ENCODE assay signal across 8 cellular contexts in the genomic region with DNA sequence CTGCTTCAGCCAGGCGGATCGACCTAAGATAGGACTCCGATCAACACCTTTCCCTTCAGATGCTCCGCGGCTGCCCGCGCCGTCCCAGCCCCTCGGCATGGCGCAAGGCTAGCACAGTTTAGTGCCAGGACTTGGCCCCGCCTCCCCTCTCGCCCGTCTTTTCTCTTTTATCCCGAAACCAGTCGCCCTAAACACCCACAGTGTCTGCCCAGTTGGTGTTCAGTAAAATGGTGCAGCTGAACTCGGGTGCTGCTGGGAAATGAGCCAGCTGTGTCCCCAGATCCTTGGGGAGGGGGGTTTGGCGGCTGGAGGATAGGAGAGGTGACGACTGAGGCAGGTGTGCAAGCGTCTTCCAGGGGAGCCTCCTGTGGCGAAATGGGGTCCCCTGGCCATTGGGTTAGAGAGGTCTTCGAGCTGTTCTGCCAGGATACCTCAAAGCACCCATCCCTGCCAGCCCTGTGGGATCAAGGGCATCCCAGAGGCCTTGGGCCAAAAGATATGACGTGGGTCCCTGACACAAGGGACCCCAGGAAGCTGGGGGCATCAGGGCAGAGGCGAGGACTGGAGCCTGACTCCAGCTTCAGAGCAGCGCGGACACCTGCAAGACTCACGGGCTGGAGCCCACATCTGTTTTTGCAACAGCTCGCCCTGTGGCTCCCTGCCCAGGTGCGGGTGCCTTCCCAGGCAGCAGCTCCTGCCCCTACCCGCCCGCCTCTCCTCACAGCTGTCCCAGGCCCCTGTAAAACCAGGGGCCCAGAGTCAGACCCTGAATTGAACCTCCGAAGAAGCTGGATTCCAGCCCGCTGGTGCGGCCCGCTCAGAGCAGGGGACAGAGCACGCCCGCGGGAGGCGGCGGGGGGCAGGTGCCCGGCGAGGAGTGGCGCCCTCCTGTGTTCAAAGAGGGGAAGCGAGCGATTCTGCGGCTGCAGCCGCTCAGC.
DNase-seq lines count a peak whose midpoint lies in the region; ATAC-seq, FAIRE-seq and TF ChIP-seq lines count a peak whose summit lies in the region.

No MANE protein-coding gene starts in this region.

- no peak for TF ChIP-seq POLR2A in H54 (IDR thresholded peaks at IDR 0.05; ENCODE audit: low read depth, low read length)

- ATAC-seq in left lobe of liver (peak; percentile 97), HG03196 (IDR thresholded peaks at IDR 0.05; ENCODE audit: unreplicated experiment) (no peak)

- DNase-seq in COLO829 (ENCODE audit: low spot score): peak; percentile 31
- peak; percentile 70 for DNase-seq in H54 (ENCODE audit: insufficient read length, low spot score)
- DNase-seq in NCI-H1436 treated with DMSO at 0.1 percent for 48 hours (lab: John Stamatoyannopoulos, UW): peak; percentile 4
- DNase-seq in activated CD4-positive, CD25-positive, alpha-beta regulatory T cell treated with anti-CD3 and anti-CD28 coated beads, Interleukin-2, amount 50 U/mL, for 16 hours (ENCODE audit: low read depth, low spot score): peak; percentile 30
- peak; percentile 56 for DNase-seq in central memory CD4-positive, alpha-beta T cell
- DNase-seq in left lobe of liver (ENCODE audit: low spot score): peak; percentile 69
- peak; percentile 70 for DNase-seq in stimulated activated CD4-positive, alpha-beta T cell treated with anti-CD3 and anti-CD28 coated beads, Interleukin-4, amount 100 ng/mL, for 1 hour

- FAIRE-seq in H54 (lab: Jason Lieb, UNC): no peak

Comparison
In these comparisons a context has a peak if more than half of its experiments do, and no peak if none do; other contexts are left out.
1. DNase-seq: peak in every context shown above with its lines; median percentile 70 in H54; 70 in stimulated activated CD4-positive, alpha-beta T cell treated with anti-CD3 and anti-CD28 coated beads, Interleukin-4, amount 100 ng/mL, for 1 hour; 69 in left lobe of liver; 56 in central memory CD4-positive, alpha-beta T cell; 31 in COLO829; 30 in activated CD4-positive, CD25-positive, alpha-beta regulatory T cell treated with anti-CD3 and anti-CD28 coated beads, Interleukin-2, amount 50 U/mL, for 16 hours; 4 in NCI-H1436 treated with DMSO at 0.1 percent for 48 hours.